ENCODE assay signal across 27 cellular contexts in the genomic region with DNA sequence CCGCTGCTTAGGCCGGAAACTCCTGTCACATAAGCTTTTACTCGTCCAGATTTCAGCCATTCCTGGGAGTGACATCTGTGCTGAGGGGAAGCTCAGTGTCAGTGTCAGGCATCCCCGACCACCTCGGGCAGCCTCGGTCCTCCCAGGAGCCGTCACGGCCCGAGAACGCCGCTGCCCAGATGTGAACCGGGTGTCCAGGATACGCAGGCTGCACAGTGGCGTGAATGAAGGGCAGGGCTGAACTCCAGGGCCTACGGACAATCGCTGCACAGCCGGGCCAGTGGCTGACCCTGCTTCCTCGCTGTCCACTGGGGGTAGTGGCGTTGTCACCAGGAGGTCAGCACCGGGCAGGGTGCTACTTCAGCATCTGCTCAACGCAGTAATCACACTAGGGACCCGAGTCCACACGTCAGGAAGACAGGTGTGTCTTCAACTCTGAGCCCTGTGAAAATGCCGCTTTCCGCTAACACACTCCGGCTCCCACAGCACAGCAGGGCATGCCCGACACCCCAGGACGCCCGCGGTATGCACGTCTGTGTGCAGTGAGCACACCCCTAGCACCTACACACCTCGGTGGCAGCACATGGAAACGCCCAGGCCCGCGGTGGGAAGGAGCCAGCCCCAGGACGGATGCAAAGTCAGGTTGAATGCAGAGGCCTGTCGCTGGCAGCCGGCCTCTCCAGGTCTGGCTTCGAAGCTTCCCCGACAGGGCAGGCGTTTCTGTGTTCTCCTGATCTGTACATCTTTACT. TPM values are rescaled to one million over a fixed set of nuclear protein-coding genes. Genes with fewer than 3 reads are reported as not detected.
A peak's percentile ranks its signal among the peaks of the same experiment; 100 is the strongest.
DNase-seq lines count a peak whose midpoint lies in the region; ATAC-seq, FAIRE-seq and TF ChIP-seq lines count a peak whose summit lies in the region.
"Had no signal": no experiment of that assay in that cellular context is flagged by ENCODE, and none has a peak within 500 bp of the region (broad histone marks: within the 10 kb centered on the region; RNA-seq: fewer than 3 reads in every experiment).

No MANE protein-coding gene starts in this region.

- intact Hi-C loops in dorsolateral prefrontal cortex (cut with DNase I), result loop anchor here in 1 of 2 donors (5.0 to 10.0 kb wide), 2 partner anchors 155 to 253 kb away; a partner anchor contains a TSS

- H3K36me3 ChIP-seq in NT2/D1 (ENCODE audit: insufficient read depth, insufficient read length, low read length) (peaks cover 34% of the 10 kb centered on the region), neural progenitor cell (no peaks in the 10 kb centered on the region)
- H3K36me3 ChIP-seq: adrenal gland, Peyer's patch, prostate gland had no signal

- H3K9me3 Mint-ChIP-seq in T-cell (no peaks in the 10 kb centered on the region), neural progenitor cell (peaks cover 23% of the 10 kb centered on the region)
- H3K9me3 Mint-ChIP-seq: activated T-cell treated with anti-CD3 and anti-CD28 coated beads, Interleukin-2, amount 50 U/mL, for 4 hours; effector memory CD8-positive, alpha-beta T cell had no signal

- H3K27me3 Mint-ChIP-seq in T-cell (no peaks in the 10 kb centered on the region), neural progenitor cell (ENCODE audit: insufficient read depth, low read depth) (peaks cover 10% of the 10 kb centered on the region)
- H3K27me3 Mint-ChIP-seq: effector memory CD8-positive, alpha-beta T cell had no signal

- peak overlapping the region in 41 of 59 donors; percentile 7 to 100 (median 53) for H3K27ac ChIP-seq in dorsolateral prefrontal cortex
- no peak overlapping the region for H3K27ac ChIP-seq in neural progenitor cell
- H3K27ac ChIP-seq: adrenal gland, body of pancreas, C4-2B, Peyer's patch, prostate gland, SJCRH30 had no signal

- DNase-seq in NT2/D1 (ENCODE audit: low read depth, low spot score) (no peak), T-cell (no peak), dorsolateral prefrontal cortex (peak in 1 of 10 donors; percentile 25), neural progenitor cell (ENCODE audit: low spot score) (no peak), D721Med (ENCODE audit: insufficient read length, low spot score) (no peak), NOMO-1 (lab: John Stamatoyannopoulos, UW; ENCODE audit: unreplicated experiment in 2 of 2) (no peak), HuH-7 (ENCODE audit: low spot score) (no peak), cerebellar cortex (ENCODE audit: low spot score) (no peak)
- DNase-seq: activated CD4-positive, alpha-beta T cell treated with anti-CD3 and anti-CD28 coated beads, Interleukin-2, amount 50 U/mL, for 4 hours; activated CD8-positive, alpha-beta memory T cell treated with anti-CD3 and anti-CD28 coated beads, Interleukin-2, amount 10 ng/mL, durations not matched to agents 7 days and 5 days; activated T-cell treated with anti-CD3 and anti-CD28 coated beads, Interleukin-2, amount 50 U/mL, for 4 hours; body of pancreas; Caco-2; cortex of kidney; DMS79; effector memory CD8-positive, alpha-beta T cell; erythroblast; nucleus accumbens; Peyer's patch; SJCRH30; stimulated activated CD4-positive, alpha-beta T cell treated with anti-CD3 and anti-CD28 coated beads, Interleukin-15, amount 100 ng/mL, for 24 hours; stimulated activated CD4-positive, alpha-beta T cell treated with anti-CD3 and anti-CD28 coated beads, Interleukin-4, amount 100 ng/mL, for 4 hours had no signal

- H3K4me3 Mint-ChIP-seq in T-cell (peak overlapping the region in 2 of 3 donors; percentile 74 to 75), neural progenitor cell (peak overlapping the region; percentile 87)

- no peaks in the 10 kb centered on the region for H3K79me2 ChIP-seq in neural progenitor cell (ENCODE audit: low read depth)

- peaks cover 21% of the 10 kb centered on the region for H4K20me1 ChIP-seq in neural progenitor cell (ENCODE audit: low read depth)

- no peak for TF ChIP-seq CTCF in dorsolateral prefrontal cortex (IDR thresholded peaks at IDR 0.05 in 54 of 56, conservative IDR thresholded peaks at IDR 0.05 in 2 of 56; ENCODE audit: low read depth in 1 of 56, partially characterized antibody in 56 of 56)
- no peak for TF ChIP-seq CTCF in neural progenitor cell (IDR thresholded peaks at IDR 0.05)
- no peak for TF ChIP-seq CTCF in D721Med (IDR thresholded peaks at IDR 0.05; ENCODE audit: insufficient read depth, missing control alignments)

- POLR2A ChIA-PET in T-cell (lab: Charles Lee), result no interaction called here

- CTCF ChIA-PET in T-cell (lab: Charles Lee), result no interaction called here

- H3K4me1 ChIP-seq in NT2/D1 (ENCODE audit: insufficient read depth, insufficient read length) (peaks cover 25% of the 10 kb centered on the region), neural progenitor cell (peaks cover 21% of the 10 kb centered on the region)

- H3K36me3 Mint-ChIP-seq in T-cell, result peaks cover 19% of the 10 kb centered on the region
- H3K36me3 Mint-ChIP-seq in neural progenitor cell, result peaks cover 32% of the 10 kb centered on the region

- H3K9ac ChIP-seq in NT2/D1 (ENCODE audit: insufficient read length, low read depth), result peak overlapping the region; percentile 21
- H3K9ac ChIP-seq in neural progenitor cell, result no peak overlapping the region

- H3K4me1 Mint-ChIP-seq in T-cell (peaks cover 53 to 63% (median 58%) of the 10 kb centered on the region in 3 donors), neural progenitor cell (peaks cover 66% of the 10 kb centered on the region)

- FAIRE-seq in D721Med (lab: Jason Lieb, UNC), result no peak
- FAIRE-seq: G401.6 had no signal

- no peak overlapping the region for H3K4me2 ChIP-seq in neural progenitor cell

- H2AFZ ChIP-seq in neural progenitor cell (replicated peaks), result no peak overlapping the region

- H3F3A ChIP-seq in neural progenitor cell (ENCODE audit: low read depth), result peaks cover 31% of the 10 kb centered on the region

- H3K4me3 ChIP-seq in NT2/D1 (ENCODE audit: insufficient read length, low read depth), result no peak overlapping the region
- no peak overlapping the region for H3K4me3 ChIP-seq in dorsolateral prefrontal cortex
- no peak overlapping the region for H3K4me3 ChIP-seq in neural progenitor cell
- H3K4me3 ChIP-seq: adrenal gland, body of pancreas, Peyer's patch, prostate gland, SJCRH30 had no signal

- 0 out of 2 replicates have a peak, but pooled peaks cover 3% of the 10 kb centered on the region for H3K9me3 ChIP-seq in NT2/D1 (ENCODE audit: insufficient read depth, low read length)
- H3K9me3 ChIP-seq in neural progenitor cell (ENCODE audit: low read depth), result no peaks in the 10 kb centered on the region
- H3K9me3 ChIP-seq: adrenal gland, body of pancreas, Caco-2, Peyer's patch, prostate gland had no signal

- H3K27ac Mint-ChIP-seq in T-cell, result no peak overlapping the region
- H3K27ac Mint-ChIP-seq in neural progenitor cell, result peak overlapping the region; percentile 57
- H3K27ac Mint-ChIP-seq: activated CD8-positive, alpha-beta memory T cell treated with anti-CD3 and anti-CD28 coated beads, Interleukin-2, amount 10 ng/mL, durations not matched to agents 7 days and 5 days; effector memory CD8-positive, alpha-beta T cell had no signal

- peaks cover 20% of the 10 kb centered on the region for H3K27me3 ChIP-seq in NT2/D1 (ENCODE audit: insufficient read depth, insufficient read length)
- no peaks in the 10 kb centered on the region for H3K27me3 ChIP-seq in dorsolateral prefrontal cortex
- H3K27me3 ChIP-seq in neural progenitor cell, result peaks cover 21% of the 10 kb centered on the region
- H3K27me3 ChIP-seq: adrenal gland, body of pancreas, Peyer's patch, SJCRH30 had no signal

- no peak for ATAC-seq in T-cell (replicated peaks in 1 of 4)
- ATAC-seq: activated CD8-positive, alpha-beta memory T cell treated with anti-CD3 and anti-CD28 coated beads, Interleukin-2, amount 10 ng/mL, durations not matched to agents 7 days and 5 days; activated T-cell treated with anti-CD3 and anti-CD28 coated beads, Interleukin-2, amount 50 U/mL, for 4 hours; body of pancreas; effector memory CD8-positive, alpha-beta T cell; left colon had no signal

RNA-seq across cellular contexts. Expression of a gene that starts 3.1 kb away (rescaled TPM):
- total RNA-seq in T-cell (10 to 100 TPM; 46.6 to 59.4 (median 51.1) TPM), dorsolateral prefrontal cortex (10 to 100 TPM; 26.2 to 68.7 (median 45.4) TPM), neural progenitor cell (ENCODE audit: low replicate concordance) (3.4 and 26.8 TPM in 2 replicates)

RNA-seq across cellular contexts. Expression of a gene that starts 13.8 kb away (rescaled TPM):
- 1 to 10 TPM; 4.7 to 5.9 (median 5.1) TPM for total RNA-seq in T-cell
- 100 to 1,000 TPM in 11 of 120 experiments, 10 to 100 TPM in 109; 17.7 to 191 (median 59.0) TPM for total RNA-seq in dorsolateral prefrontal cortex
- total RNA-seq in neural progenitor cell (ENCODE audit: low replicate concordance), result 0.75 and 3.0 TPM in 2 replicates
